8 cellular contexts compared by ENCODE assay signal in genomic region chr19:53395840-53396580, GRCh38. TPM values are rescaled to one million over a fixed set of nuclear protein-coding genes. Genes with fewer than 3 reads are reported as not detected.
DNase-seq lines count a peak whose midpoint lies in the region; ATAC-seq and TF ChIP-seq lines count a peak whose summit lies in the region.
"Not testable (repeated sequence)": the region's sequence is repeated elsewhere in the genome, so short reads cannot be mapped to it uniquely, and the experiment has no call there.

No MANE protein-coding gene starts in this region.

- not testable (repeated sequence) for H3K4me1 ChIP-seq in NT2/D1 (ENCODE audit: insufficient read depth, insufficient read length); mucosa of descending colon (ENCODE audit: low read depth); aorta (ENCODE audit: control insufficient read depth in 1 of 2, insufficient read depth in 2 of 2, low read length in 2 of 2)
- H3K4me1 ChIP-seq in heart right ventricle (peaks cover 0 to 25% (median 22%) of the 10 kb centered on the region in 9 donors), gastrocnemius medialis (peaks cover 17 to 22% of the 10 kb centered on the region in 2 donors)

- H3K36me3 ChIP-seq in NT2/D1 (ENCODE audit: insufficient read depth, insufficient read length, low read length) (peaks cover 19% of the 10 kb centered on the region), heart right ventricle (peaks cover 0 to 32% (median 12%) of the 10 kb centered on the region in 9 donors), gastrocnemius medialis (peaks cover 0 to 19% of the 10 kb centered on the region in 2 donors)
- not testable (repeated sequence) for H3K36me3 ChIP-seq in mucosa of descending colon (ENCODE audit: low read depth); aorta (ENCODE audit: control insufficient read depth in 1 of 2, insufficient read depth in 2 of 2, low read length in 1 of 2)

- DNase-seq in GM12864 (ENCODE audit: low read depth); NT2/D1 (ENCODE audit: low read depth, low spot score); activated CD8-positive, alpha-beta memory T cell treated with anti-CD3 and anti-CD28 coated beads, Interleukin-2, amount 10 ng/mL, durations not matched to agents 7 days and 5 days; chondrocyte (ENCODE audit: low spot score); heart right ventricle; mucosa of descending colon; gastrocnemius medialis; aorta: not testable (repeated sequence)

- intact Hi-C loops in heart right ventricle (cut with DNase I) (loop anchor here in 4 of 10 donors (2.0 to 10.0 kb wide), 2 partner anchors 63 to 201 kb away; partner anchors contain the start of genes ZNF665 (in 3 of the 4) and ZNF845 (in 1 of the 4)), gastrocnemius medialis (cut with DNase I; ENCODE audit: low total_unique reads) (loop anchor here (1.0 to 2.0 kb wide), 5 partner anchors 31 to 293 kb away; partner anchors contain the start of genes ZNF160, ZNF347, ZNF525 and ZNF761), aorta (cut with DNase I) (loop anchor here in 1 of 2 donors (2.0 kb wide), 1 partner anchor 63 kb away; the partner anchor contains the start of gene ZNF845)
- intact Hi-C loops in mucosa of descending colon (cut with DNase I, micrococcal nuclease): not testable (repeated sequence)

- H3K27me3 ChIP-seq in NT2/D1 (ENCODE audit: insufficient read depth, insufficient read length); heart right ventricle; gastrocnemius medialis; aorta (ENCODE audit: control insufficient read depth in 1 of 2, insufficient read depth in 2 of 2, low read length in 1 of 2): not testable (repeated sequence)

- CTCF ChIA-PET in activated CD8-positive, alpha-beta memory T cell treated with anti-CD3 and anti-CD28 coated beads, Interleukin-2, amount 10 ng/mL, durations not matched to agents 7 days and 5 days (lab: Charles Lee): interaction anchor here (1.2 to 1.7 kb wide), 2 partner anchors 29 to 350 kb away, joined by 3 read pairs; no protein-coding TSS in a partner anchor

- H3K9me3 Mint-ChIP-seq in activated CD8-positive, alpha-beta memory T cell treated with anti-CD3 and anti-CD28 coated beads, Interleukin-2, amount 10 ng/mL, durations not matched to agents 7 days and 5 days (ENCODE audit: low read depth): peaks cover 13% of the 10 kb centered on the region
- not testable (repeated sequence) for H3K9me3 Mint-ChIP-seq in chondrocyte (ENCODE audit: low read depth)

- H3K4me3 Mint-ChIP-seq in activated CD8-positive, alpha-beta memory T cell treated with anti-CD3 and anti-CD28 coated beads, Interleukin-2, amount 10 ng/mL, durations not matched to agents 7 days and 5 days: peak overlapping the region; percentile 93
- peak overlapping the region; percentile 98 for H3K4me3 Mint-ChIP-seq in chondrocyte (ENCODE audit: unreplicated experiment)

- WGBS in heart right ventricle, 2 donors: 10 to 14% methylated on average over 9 of the region's 9 CpGs
- WGBS in aorta, 2 donors: 6 to 8% methylated on average over 9 of the region's 9 CpGs

- TF ChIP-seq CTCF in GM12864 (IDR thresholded peaks at IDR 0.05; ENCODE audit: low read depth, low read length, missing control alignments); chondrocyte (IDR thresholded peaks at IDR 0.05); heart right ventricle (IDR thresholded peaks at IDR 0.05); mucosa of descending colon (IDR thresholded peaks at IDR 0.05); gastrocnemius medialis (IDR thresholded peaks at IDR 0.05 in 4 of 5, conservative IDR thresholded peaks at IDR 0.05 in 1 of 5): not testable (repeated sequence)

- TF ChIP-seq POLR2A in gastrocnemius medialis (IDR thresholded peaks at IDR 0.05): not testable (repeated sequence)

- in situ Hi-C loops in gastrocnemius medialis (cut with MboI; ENCODE audit: low sequenced_read_pairs in 4 of 4): not testable (repeated sequence)

- not testable (repeated sequence) for H3K9me3 ChIP-seq in NT2/D1 (ENCODE audit: insufficient read depth, low read length); heart right ventricle; gastrocnemius medialis; aorta (ENCODE audit: control insufficient read depth, low read length)
- H3K9me3 ChIP-seq in mucosa of descending colon: peaks cover 12% of the 10 kb centered on the region

- peaks cover 51% of the 10 kb centered on the region for H3K36me3 Mint-ChIP-seq in activated CD8-positive, alpha-beta memory T cell treated with anti-CD3 and anti-CD28 coated beads, Interleukin-2, amount 10 ng/mL, durations not matched to agents 7 days and 5 days
- peaks cover 19% of the 10 kb centered on the region for H3K36me3 Mint-ChIP-seq in chondrocyte (ENCODE audit: low read depth)

- ATAC-seq in activated CD8-positive, alpha-beta memory T cell treated with anti-CD3 and anti-CD28 coated beads, Interleukin-2, amount 10 ng/mL, durations not matched to agents 7 days and 5 days; heart right ventricle; mucosa of descending colon; gastrocnemius medialis; aorta (ENCODE audit: low FRiP score): not testable (repeated sequence)

- peak overlapping the region in 8 of 10 donors; percentile 72 to 88 (median 79) for H3K27ac ChIP-seq in heart right ventricle
- peak overlapping the region in 3 of 4 donors; percentile 73 to 91 (median 79) for H3K27ac ChIP-seq in gastrocnemius medialis
- H3K27ac ChIP-seq in aorta (ENCODE audit: low read depth in 1 of 2, low read length in 2 of 2): peak overlapping the region in 1 of 2 donors; percentile 55

- H3K4me3 ChIP-seq in GM12864 (ENCODE audit: low read depth, low read length): peak overlapping the region; percentile 81
- H3K4me3 ChIP-seq in NT2/D1 (ENCODE audit: insufficient read length, low read depth): peak overlapping the region; percentile 68
- peak overlapping the region; percentile 65 to 94 (median 79) for H3K4me3 ChIP-seq in heart right ventricle
- H3K4me3 ChIP-seq in mucosa of descending colon: peak overlapping the region; percentile 45
- H3K4me3 ChIP-seq in gastrocnemius medialis: peak overlapping the region; percentile 59 to 99 (median 89)
- H3K4me3 ChIP-seq in aorta (ENCODE audit: low read length in 2 of 2): peak overlapping the region; percentile 42 to 83

- peak overlapping the region; percentile 88 for H3K27ac Mint-ChIP-seq in activated CD8-positive, alpha-beta memory T cell treated with anti-CD3 and anti-CD28 coated beads, Interleukin-2, amount 10 ng/mL, durations not matched to agents 7 days and 5 days
- H3K27ac Mint-ChIP-seq in chondrocyte (ENCODE audit: unreplicated experiment): peak overlapping the region; percentile 93

- H3K4me1 Mint-ChIP-seq in activated CD8-positive, alpha-beta memory T cell treated with anti-CD3 and anti-CD28 coated beads, Interleukin-2, amount 10 ng/mL, durations not matched to agents 7 days and 5 days: peaks cover 17% of the 10 kb centered on the region
- H3K4me1 Mint-ChIP-seq in chondrocyte (ENCODE audit: low read depth): peaks cover 24% of the 10 kb centered on the region

- peak overlapping the region; percentile 72 for H3K9ac ChIP-seq in NT2/D1 (ENCODE audit: insufficient read length, low read depth)

- not testable (repeated sequence) for H3K27me3 Mint-ChIP-seq in activated CD8-positive, alpha-beta memory T cell treated with anti-CD3 and anti-CD28 coated beads, Interleukin-2, amount 10 ng/mL, durations not matched to agents 7 days and 5 days; chondrocyte (ENCODE audit: low read depth)

RNA-seq across cellular contexts. Expression of gene ZNF765, which starts 1.1 kb away (rescaled TPM):
- total RNA-seq in activated CD8-positive, alpha-beta memory T cell treated with anti-CD3 and anti-CD28 coated beads, Interleukin-2, amount 10 ng/mL, durations not matched to agents 7 days and 5 days: 10 to 100 TPM; 12.4 to 14.2 TPM
- total RNA-seq in chondrocyte: 6.5 to 12.2 TPM (median 7.3 TPM) in 3 replicates
- 1 to 10 TPM; 2.6 to 5.4 (median 4.1) TPM for total RNA-seq in heart right ventricle
- 1 to 10 TPM; 2.4 to 3.4 TPM for polyA plus RNA-seq in heart right ventricle
- 10 to 100 TPM; 10.1 to 16.8 (median 11.6) TPM for total RNA-seq in mucosa of descending colon
- total RNA-seq in gastrocnemius medialis: 1 to 10 TPM; 3.8 to 9.8 (median 5.3) TPM
- 10 to 100 TPM in 1 of 2 donors, 1 to 10 TPM in 1; 9.4 to 13.5 TPM for total RNA-seq in aorta
- polyA plus RNA-seq in aorta: 1 to 10 TPM; 2.8 to 3.5 TPM

RNA-seq across cellular contexts. Expression of gene ZNF525, which starts 30.5 kb away (rescaled TPM):
- total RNA-seq in activated CD8-positive, alpha-beta memory T cell treated with anti-CD3 and anti-CD28 coated beads, Interleukin-2, amount 10 ng/mL, durations not matched to agents 7 days and 5 days: 10 to 100 TPM; 13.6 to 17.9 TPM
- 5.9 to 6.9 TPM (median 6.4 TPM) in 3 replicates for total RNA-seq in chondrocyte
- 1 to 10 TPM; 2.1 to 4.8 (median 3.7) TPM for total RNA-seq in heart right ventricle
- 1 to 10 TPM; 2.1 to 3.3 TPM for polyA plus RNA-seq in heart right ventricle
- 10 to 100 TPM; 11.9 to 18.3 (median 16.5) TPM for total RNA-seq in mucosa of descending colon
- under 1 TPM; 0.26 to 0.92 (median 0.30) TPM for total RNA-seq in gastrocnemius medialis
- total RNA-seq in aorta: 10 to 100 TPM; 12.0 to 14.8 TPM
- polyA plus RNA-seq in aorta: 10 to 100 TPM in 1 of 2 donors, 1 to 10 TPM in 1; 8.4 to 16.3 TPM

RNA-seq across cellular contexts. Expression of gene ZNF761, which starts 35.8 kb away (rescaled TPM):
- total RNA-seq in activated CD8-positive, alpha-beta memory T cell treated with anti-CD3 and anti-CD28 coated beads, Interleukin-2, amount 10 ng/mL, durations not matched to agents 7 days and 5 days: 10 to 100 TPM; 11.2 to 12.6 TPM
- total RNA-seq in chondrocyte (7.0 to 8.0 TPM (median 8.0 TPM) in 3 replicates), heart right ventricle (1 to 10 TPM; 2.4 to 4.2 (median 3.4) TPM), mucosa of descending colon (10 to 100 TPM in 1 of 3 donors, 1 to 10 TPM in 2; 6.8 to 11.1 (median 8.8) TPM), gastrocnemius medialis (1 to 10 TPM; 3.7 to 7.0 (median 4.1) TPM), aorta (10 to 100 TPM in 1 of 2 donors, 1 to 10 TPM in 1; 9.5 to 10.2 TPM)
- polyA plus RNA-seq in heart right ventricle (1 to 10 TPM; 2.8 to 6.9 TPM), aorta (1 to 10 TPM; 4.5 to 8.0 TPM)
